16 cellular contexts compared by ENCODE assay signal in genomic region chr14:93067088-93067487, GRCh38. TPM values are rescaled to one million over a fixed set of nuclear protein-coding genes. Genes with fewer than 3 reads are reported as not detected.
DNase-seq lines count a peak whose midpoint lies in the region; ATAC-seq lines count a peak whose summit lies in the region.
"Had no signal": no experiment of that assay in that cellular context is flagged by ENCODE, and none has a peak within 500 bp of the region (broad histone marks: within the 10 kb centered on the region; RNA-seq: fewer than 3 reads in every experiment).

No MANE protein-coding gene starts in this region.

- POLR2A ChIA-PET in naive thymus-derived CD8-positive, alpha-beta T cell (lab: Charles Lee): interaction anchor here (1.1 to 5.9 kb wide), 9 partner anchors 10 to 117 kb away, joined by 3 to 41 read pairs (median 6); partner anchors contain the start of genes ITPK1, LYSET and MOAP1

- H3K27ac Mint-ChIP-seq in stimulated activated naive CD8-positive, alpha-beta T cell treated with anti-CD3 and anti-CD28 coated beads, Interleukin-15, Interleukin-2, amounts not matched to agents 100 ng/mL and 50 ng/mL, for 24 hours: peak overlapping the region; percentile 97
- peak overlapping the region; percentile 88 to 96 (median 94) for H3K27ac Mint-ChIP-seq in naive thymus-derived CD8-positive, alpha-beta T cell

- DNase-seq in stimulated activated naive CD8-positive, alpha-beta T cell treated with anti-CD3 and anti-CD28 coated beads, Interleukin-15, Interleukin-2, amounts not matched to agents 100 U/mL and 50 U/mL, for 24 hours: no peak
- no peak for DNase-seq in naive thymus-derived CD8-positive, alpha-beta T cell
- DNase-seq in hippocampal formation (lab: John Stamatoyannopoulos, UW): no peak
- no peak for DNase-seq in cerebellum (ENCODE audit: low spot score)
- DNase-seq: cerebellar nuclear complex; foreskin keratinocyte; GM23248; Karpas-422; naive thymus-derived CD4-positive, alpha-beta T cell; NCI-H1105 treated with DMSO at 0.1 percent for 48 hours; Peyer's patch had no signal

- peak overlapping the region; percentile 61 for H3K4me3 Mint-ChIP-seq in stimulated activated naive CD8-positive, alpha-beta T cell treated with anti-CD3 and anti-CD28 coated beads, Interleukin-15, Interleukin-2, amounts not matched to agents 100 ng/mL and 50 ng/mL, for 24 hours
- H3K4me3 Mint-ChIP-seq in naive thymus-derived CD8-positive, alpha-beta T cell: peak overlapping the region; percentile 55 to 86 (median 72)

- H3K36me3 Mint-ChIP-seq in stimulated activated naive CD8-positive, alpha-beta T cell treated with anti-CD3 and anti-CD28 coated beads, Interleukin-15, Interleukin-2, amounts not matched to agents 100 ng/mL and 50 ng/mL, for 24 hours (ENCODE audit: low read depth): peaks cover 10% of the 10 kb centered on the region
- no peaks in the 10 kb centered on the region for H3K36me3 Mint-ChIP-seq in naive thymus-derived CD8-positive, alpha-beta T cell

- H3K9me3 Mint-ChIP-seq in stimulated activated naive CD8-positive, alpha-beta T cell treated with anti-CD3 and anti-CD28 coated beads, Interleukin-15, Interleukin-2, amounts not matched to agents 100 ng/mL and 50 ng/mL, for 24 hours: no peaks in the 10 kb centered on the region
- H3K9me3 Mint-ChIP-seq in naive thymus-derived CD8-positive, alpha-beta T cell: no peaks in the 10 kb centered on the region
- H3K9me3 Mint-ChIP-seq: naive thymus-derived CD4-positive, alpha-beta T cell had no signal

- peak overlapping the region; percentile 55 for H3K27ac ChIP-seq in angular gyrus (ENCODE audit: low read depth, low read length)
- H3K27ac ChIP-seq: foreskin keratinocyte, GM23248, prostate gland had no signal

- H3K27me3 Mint-ChIP-seq in stimulated activated naive CD8-positive, alpha-beta T cell treated with anti-CD3 and anti-CD28 coated beads, Interleukin-15, Interleukin-2, amounts not matched to agents 100 ng/mL and 50 ng/mL, for 24 hours: no peaks in the 10 kb centered on the region
- no peaks in the 10 kb centered on the region for H3K27me3 Mint-ChIP-seq in naive thymus-derived CD8-positive, alpha-beta T cell
- H3K27me3 Mint-ChIP-seq: naive thymus-derived CD4-positive, alpha-beta T cell had no signal

- H3K4me1 Mint-ChIP-seq in stimulated activated naive CD8-positive, alpha-beta T cell treated with anti-CD3 and anti-CD28 coated beads, Interleukin-15, Interleukin-2, amounts not matched to agents 100 ng/mL and 50 ng/mL, for 24 hours (ENCODE audit: low read depth): peaks cover 63% of the 10 kb centered on the region
- H3K4me1 Mint-ChIP-seq in naive thymus-derived CD8-positive, alpha-beta T cell: peaks cover 39 to 88% (median 83%) of the 10 kb centered on the region in 4 donors

- ATAC-seq in stimulated activated naive CD8-positive, alpha-beta T cell treated with anti-CD3 and anti-CD28 coated beads, Interleukin-15, Interleukin-2, amounts not matched to agents 100 U/mL and 50 U/mL, for 24 hours: no peak
- ATAC-seq in naive thymus-derived CD8-positive, alpha-beta T cell: no peak
- ATAC-seq in GM21723 (IDR thresholded peaks at IDR 0.05; ENCODE audit: unreplicated experiment): no peak
- no peak for ATAC-seq in GM21619 (IDR thresholded peaks at IDR 0.05; ENCODE audit: unreplicated experiment)
- ATAC-seq: foreskin keratinocyte had no signal

RNA-seq across cellular contexts. Expression of gene ITPK1, which starts 48.6 kb away (rescaled TPM):
- 10 to 100 TPM; 33.1 to 34.6 TPM for total RNA-seq in naive thymus-derived CD8-positive, alpha-beta T cell
- polyA plus RNA-seq in naive thymus-derived CD8-positive, alpha-beta T cell: 10 to 100 TPM; 25.3 to 41.1 (median 32.5) TPM
- 20.0 TPM for total RNA-seq in cerebellum
